14 cellular contexts compared by ENCODE assay signal in the genomic region with DNA sequence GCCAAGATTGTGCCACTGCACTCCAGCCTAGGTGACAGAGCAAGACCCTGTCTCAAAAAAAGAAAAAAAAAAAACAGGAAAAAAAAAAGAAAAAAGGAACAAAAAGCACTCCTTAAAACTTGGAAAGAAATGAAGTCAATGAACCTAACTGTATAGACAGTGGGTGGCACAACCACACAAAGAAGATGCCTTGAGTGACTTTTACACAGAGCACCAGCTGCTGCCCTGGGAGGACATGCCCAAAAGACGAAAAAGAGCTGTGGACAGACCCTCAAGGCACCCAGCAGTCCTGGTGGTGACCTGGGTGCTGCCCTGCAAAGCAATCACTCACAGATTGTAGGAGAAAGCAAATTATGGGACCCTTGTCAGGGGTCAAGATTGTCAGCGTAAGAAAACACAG. TPM values are rescaled to one million over a fixed set of nuclear protein-coding genes. Genes with fewer than 3 reads are reported as not detected.
DNase-seq lines count a peak whose midpoint lies in the region; ATAC-seq and TF ChIP-seq lines count a peak whose summit lies in the region.
"Had no signal": no experiment of that assay in that cellular context is flagged by ENCODE, and none has a peak within 500 bp of the region (broad histone marks: within the 10 kb centered on the region; RNA-seq: fewer than 3 reads in every experiment).

No MANE protein-coding gene starts in this region.

- no peaks in the 10 kb centered on the region for H3K79me2 ChIP-seq in GM23338 (replicated peaks; ENCODE audit: insufficient read depth)
- no peaks in the 10 kb centered on the region for H3K79me2 ChIP-seq in osteoblast (ENCODE audit: insufficient read depth, low read length)

- DNase-seq in CD4-positive, alpha-beta T cell: no peak
- DNase-seq in GM23338 (ENCODE audit: low spot score): no peak
- peak; percentile 53 for DNase-seq in osteoblast (ENCODE audit: insufficient read length, low spot score, missing footprints)
- no peak for DNase-seq in middle frontal gyrus (ENCODE audit: extremely low spot score, low spot score)
- no peak for DNase-seq in sciatic nerve (ENCODE audit: low spot score)
- DNase-seq: BE2C; CD8-positive, alpha-beta T cell; H7; NCI-H187; NCI-H2171; SJCRH30 had no signal

- H4K20me1 ChIP-seq in GM23338 (replicated peaks; ENCODE audit: insufficient read depth) (no peaks in the 10 kb centered on the region), osteoblast (ENCODE audit: insufficient read depth, low read length) (no peaks in the 10 kb centered on the region)

- no peak overlapping the region for H3K4me2 ChIP-seq in GM23338
- no peak overlapping the region for H3K4me2 ChIP-seq in osteoblast (ENCODE audit: insufficient read depth, low read length)
- H3K4me2 ChIP-seq: KMS-11 had no signal

- H2AFZ ChIP-seq in GM23338 (no peak overlapping the region), osteoblast (ENCODE audit: low read length) (no peak overlapping the region)

- H3K4me3 Mint-ChIP-seq in CD4-positive, alpha-beta T cell: peak overlapping the region; percentile 60
- peak overlapping the region; percentile 24; the same call in 2 of the 3 replicates for H3K4me3 Mint-ChIP-seq in GM23338
- peak overlapping the region in 3 of 5 experiments; percentile 45 to 71 (median 46) for H3K4me3 Mint-ChIP-seq in brain

- intact Hi-C loops in CD4-positive, alpha-beta T cell (cut with DNase I, micrococcal nuclease): loop anchor here in 1 of 2 experiments (10.0 kb wide), 1 partner anchor 346 kb away; no protein-coding TSS in a partner anchor
- intact Hi-C loops in sciatic nerve (cut with DNase I): no loop called here

- H3K27ac Mint-ChIP-seq in CD4-positive, alpha-beta T cell: no peak overlapping the region
- no peak overlapping the region for H3K27ac Mint-ChIP-seq in GM23338
- H3K27ac Mint-ChIP-seq in brain: peak overlapping the region in 1 of 5 experiments; percentile 34
- H3K27ac Mint-ChIP-seq: CD8-positive, alpha-beta T cell had no signal

- H3K4me1 ChIP-seq in GM23338 (ENCODE audit: insufficient read depth): peaks cover 12% of the 10 kb centered on the region; the same call in 1 of the 2 replicates
- H3K4me1 ChIP-seq in osteoblast (ENCODE audit: insufficient read depth, low read length): peaks cover 8% of the 10 kb centered on the region
- H3K4me1 ChIP-seq: BE2C, SJCRH30 had no signal

- POLR2A ChIA-PET in CD4-positive, alpha-beta T cell (lab: Charles Lee): no interaction called here

- peaks cover 6% of the 10 kb centered on the region for H3K36me3 Mint-ChIP-seq in CD4-positive, alpha-beta T cell (ENCODE audit: low read depth)
- H3K36me3 Mint-ChIP-seq in GM23338 (ENCODE audit: low read depth): no peaks in the 10 kb centered on the region
- no peaks in the 10 kb centered on the region for H3K36me3 Mint-ChIP-seq in brain
- H3K36me3 Mint-ChIP-seq: CD8-positive, alpha-beta T cell had no signal

- no peaks in the 10 kb centered on the region for H3K9me2 ChIP-seq in GM23338 (ENCODE audit: insufficient read depth)

- H3K4me3 ChIP-seq in GM23338: no peak overlapping the region
- H3K4me3 ChIP-seq in osteoblast (ENCODE audit: insufficient read depth, low read length): no peak overlapping the region

- peaks cover 21% of the 10 kb centered on the region for H3K27me3 ChIP-seq in CD4-positive, alpha-beta T cell (ENCODE audit: control insufficient read depth, insufficient read depth, low read length)
- 0 out of 2 replicates have a peak, but pooled peaks cover 10% of the 10 kb centered on the region for H3K27me3 ChIP-seq in GM23338 (ENCODE audit: insufficient read depth)
- peaks cover 18% of the 10 kb centered on the region for H3K27me3 ChIP-seq in osteoblast (ENCODE audit: insufficient read depth, low read length)
- H3K27me3 ChIP-seq: SJCRH30 had no signal

- peaks cover 10% of the 10 kb centered on the region for H3K4me1 Mint-ChIP-seq in CD4-positive, alpha-beta T cell (ENCODE audit: low read depth)
- peaks cover 13% of the 10 kb centered on the region for H3K4me1 Mint-ChIP-seq in GM23338
- H3K4me1 Mint-ChIP-seq in brain: peaks cover 18% of the 10 kb centered on the region

- H3K36me3 ChIP-seq in GM23338 (ENCODE audit: insufficient read depth) (no peaks in the 10 kb centered on the region), osteoblast (ENCODE audit: insufficient read depth, low read length) (no peaks in the 10 kb centered on the region)
- H3K36me3 ChIP-seq: BE2C, SJCRH30 had no signal

- H3K27me3 Mint-ChIP-seq in CD4-positive, alpha-beta T cell: peaks cover 57% of the 10 kb centered on the region
- H3K27me3 Mint-ChIP-seq in GM23338 (ENCODE audit: insufficient read depth, low read depth, poor library complexity) (peaks cover 17% of the 10 kb centered on the region), brain (peaks cover 20% of the 10 kb centered on the region)

- H3K9me3 ChIP-seq in CD4-positive, alpha-beta T cell (ENCODE audit: control insufficient read depth, low read length): no peaks in the 10 kb centered on the region
- no peaks in the 10 kb centered on the region for H3K9me3 ChIP-seq in osteoblast (ENCODE audit: low read depth, low read length)
- H3K9me3 ChIP-seq: BE2C, SJCRH30 had no signal

- no peak for ATAC-seq in CD4-positive, alpha-beta T cell (ENCODE audit: poor library complexity)
- ATAC-seq in GM23338 (no peak), GM21423 (IDR thresholded peaks at IDR 0.05; ENCODE audit: unreplicated experiment) (no peak), sciatic nerve (no peak)
- ATAC-seq: CD8-positive, alpha-beta T cell had no signal

- no peaks in the 10 kb centered on the region for H3K9me3 Mint-ChIP-seq in CD4-positive, alpha-beta T cell
- H3K9me3 Mint-ChIP-seq in GM23338 (peaks cover 14% of the 10 kb centered on the region), brain (no peaks in the 10 kb centered on the region)
- H3K9me3 Mint-ChIP-seq: CD8-positive, alpha-beta T cell had no signal

- no peak for TF ChIP-seq CTCF in CD4-positive, alpha-beta T cell (IDR thresholded peaks at IDR 0.05)
- TF ChIP-seq CTCF in GM23338 (conservative IDR thresholded peaks at IDR 0.05; ENCODE audit: low read depth in 2 of 2): no peak
- TF ChIP-seq CTCF in brain (conservative IDR thresholded peaks at IDR 0.05): no peak
- no peak for TF ChIP-seq CTCF in osteoblast (IDR thresholded peaks at IDR 0.05; ENCODE audit: extremely low read depth, low read depth, low read length)

- H3K27ac ChIP-seq in CD4-positive, alpha-beta T cell (ENCODE audit: low read depth, low read length): no peak overlapping the region
- H3K27ac ChIP-seq in GM23338 (ENCODE audit: low read depth): no peak overlapping the region
- no peak overlapping the region for H3K27ac ChIP-seq in osteoblast (ENCODE audit: low read depth, low read length)
- H3K27ac ChIP-seq: KMS-11, SJCRH30 had no signal

- CTCF ChIA-PET in CD4-positive, alpha-beta T cell (lab: Charles Lee): no interaction called here

- H3F3A ChIP-seq in GM23338 (replicated peaks; ENCODE audit: low read depth): 0 out of 2 replicates have a peak, but pooled peaks cover 6% of the 10 kb centered on the region

TF ChIP-seq in GM23338, 12 proteins besides CTCF, POLR2A, EP300 and RAD21:
- TF ChIP-seq EZH2 (IDR thresholded peaks at IDR 0.05; ENCODE audit: low read depth, unreplicated experiment): no peak
- TF ChIP-seq ZNF331 (CRISPR knock-in tag; IDR thresholded peaks at IDR 0.05; ENCODE audit: low read depth): no peak
- TF ChIP-seq NANOG (IDR thresholded peaks at IDR 0.05; ENCODE audit: borderline replicate concordance): no peak
- no peak for TF ChIP-seq CREB1 (CRISPR knock-in tag; IDR thresholded peaks at IDR 0.05; ENCODE audit: low read depth)
- TF ChIP-seq, protein P1, sequence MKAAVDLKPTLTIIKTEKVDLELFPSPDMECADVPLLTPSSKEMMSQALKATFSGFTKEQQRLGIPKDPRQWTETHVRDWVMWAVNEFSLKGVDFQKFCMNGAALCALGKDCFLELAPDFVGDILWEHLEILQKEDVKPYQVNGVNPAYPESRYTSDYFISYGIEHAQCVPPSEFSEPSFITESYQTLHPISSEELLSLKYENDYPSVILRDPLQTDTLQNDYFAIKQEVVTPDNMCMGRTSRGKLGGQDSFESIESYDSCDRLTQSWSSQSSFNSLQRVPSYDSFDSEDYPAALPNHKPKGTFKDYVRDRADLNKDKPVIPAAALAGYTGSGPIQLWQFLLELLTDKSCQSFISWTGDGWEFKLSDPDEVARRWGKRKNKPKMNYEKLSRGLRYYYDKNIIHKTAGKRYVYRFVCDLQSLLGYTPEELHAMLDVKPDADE (IDR thresholded peaks at IDR 0.05): no peak
TF ChIP-seq in GM23338: peak in this region for 0.

RNA-seq across cellular contexts. Expression of a gene that starts 5.9 kb away (rescaled TPM):
- total RNA-seq in CD4-positive, alpha-beta T cell: 10 to 100 TPM; 72.2 to 80.7 TPM
- total RNA-seq in GM23338 (2014; rRNA removed; shearing (Covaris generic)): 97.8 and 107 TPM in 2 replicates
- polyA plus RNA-seq in GM23338 (2016; fragmentation: Nextera tagmentation; extraction: Ambion mirVana): 34.5 and 36.5 TPM in 2 replicates
- polyA plus RNA-seq in brain (ENCODE audit: insufficient read depth, low read depth, low replicate concordance): 220 TPM
- 211 and 216 TPM in 2 replicates for total RNA-seq in osteoblast
- 183 TPM for total RNA-seq in sciatic nerve
